In genomic region chr1:85015826-85016225, GRCh38 we compare ENCODE assay signal across 19 cellular contexts. TPM values are rescaled to one million over a fixed set of nuclear protein-coding genes. Genes with fewer than 3 reads are reported as not detected.
DNase-seq lines count a peak whose midpoint lies in the region; ATAC-seq and TF ChIP-seq lines count a peak whose summit lies in the region.
"Had no signal": no experiment of that assay in that cellular context is flagged by ENCODE, and none has a peak within 500 bp of the region (broad histone marks: within the 10 kb centered on the region; RNA-seq: fewer than 3 reads in every experiment).

No MANE protein-coding gene starts in this region.

- no peak for TF ChIP-seq POLR2A in suprapubic skin (IDR thresholded peaks at IDR 0.05)

- no peaks in the 10 kb centered on the region for H3K27me3 Mint-ChIP-seq in stimulated activated memory B cell treated with anti-CD40 and anti-IgM and Interleukin-4, amounts not matched to agents 10 μg/mL and 1 μg/mL and 100 μg/mL, for 72 hours
- peaks cover 3 to 7% of the 10 kb centered on the region in 2 donors for H3K27me3 Mint-ChIP-seq in T-cell
- H3K27me3 Mint-ChIP-seq: CD8-positive, alpha-beta memory T cell had no signal

- H3K4me1 Mint-ChIP-seq in stimulated activated memory B cell treated with anti-CD40 and anti-IgM and Interleukin-4, amounts not matched to agents 10 μg/mL and 1 μg/mL and 100 μg/mL, for 72 hours, result no peaks in the 10 kb centered on the region
- H3K4me1 Mint-ChIP-seq in T-cell, result peaks cover 0 to 8% (median 0%) of the 10 kb centered on the region in 3 donors
- H3K4me1 Mint-ChIP-seq: CD14-positive monocyte; CD4-positive, CD25-positive, alpha-beta regulatory T cell had no signal

- H3K4me3 Mint-ChIP-seq in stimulated activated memory B cell treated with anti-CD40 and anti-IgM and Interleukin-4, amounts not matched to agents 10 μg/mL and 1 μg/mL and 100 μg/mL, for 72 hours, result no peak overlapping the region
- no peak overlapping the region for H3K4me3 Mint-ChIP-seq in T-cell
- H3K4me3 Mint-ChIP-seq: CD14-positive monocyte; CD4-positive, CD25-positive, alpha-beta regulatory T cell had no signal

- no peak for ATAC-seq in stimulated activated memory B cell treated with anti-CD40 and anti-IgM and Interleukin-4, amounts not matched to agents 10 μg/mL and 1 μg/mL and 100 μg/mL, for 72 hours
- no peak for ATAC-seq in T-cell (replicated peaks in 1 of 4)

- DNase-seq in foreskin melanocyte, result peak; percentile 82
- peak; percentile 34 for DNase-seq in myocyte (ENCODE audit: low read depth)
- DNase-seq in suprapubic skin (ENCODE audit: low spot score in 2 of 2), result no peak
- no peak for DNase-seq in T-cell
- no peak for DNase-seq in COLO668 (lab: John Stamatoyannopoulos, UW; ENCODE audit: unreplicated experiment)
- DNase-seq: 8988T; ACHN; BE2C; C1 segment of cervical spinal cord; Caco-2; Calu3; CD4-positive, alpha-beta memory T cell; CD4-positive, CD25-positive, alpha-beta regulatory T cell; CD8-positive, alpha-beta memory T cell; DMS79 treated with DMSO at 0.1 percent for 48 hours; GF-D8 had no signal

- no peaks in the 10 kb centered on the region for H3K9me3 Mint-ChIP-seq in stimulated activated memory B cell treated with anti-CD40 and anti-IgM and Interleukin-4, amounts not matched to agents 10 μg/mL and 1 μg/mL and 100 μg/mL, for 72 hours
- H3K9me3 Mint-ChIP-seq in T-cell, result no peaks in the 10 kb centered on the region

- H3K9me3 ChIP-seq in suprapubic skin, result no peaks in the 10 kb centered on the region
- H3K9me3 ChIP-seq: BE2C, BLaER1, Caco-2 had no signal

- POLR2A ChIA-PET in T-cell (lab: Charles Lee), result no interaction called here

- no peaks in the 10 kb centered on the region for H3K27me3 ChIP-seq in suprapubic skin
- H3K27me3 ChIP-seq: BE2C, BLaER1 had no signal

- no peak for TF ChIP-seq CTCF in suprapubic skin (IDR thresholded peaks at IDR 0.05)

- H3K27ac ChIP-seq in suprapubic skin, result no peak overlapping the region
- H3K27ac ChIP-seq: BLaER1 had no signal

- WGBS in suprapubic skin, result 90% methylated on average over 1 of the region's 1 CpG

- peak overlapping the region; percentile 25 for H3K27ac Mint-ChIP-seq in stimulated activated memory B cell treated with anti-CD40 and anti-IgM and Interleukin-4, amounts not matched to agents 10 μg/mL and 1 μg/mL and 100 μg/mL, for 72 hours
- no peak overlapping the region for H3K27ac Mint-ChIP-seq in T-cell
- H3K27ac Mint-ChIP-seq: CD14-positive monocyte; CD4-positive, alpha-beta memory T cell; CD4-positive, CD25-positive, alpha-beta regulatory T cell had no signal

- CTCF ChIA-PET in T-cell (lab: Charles Lee), result interaction anchor here in 1 of 2 donors (1.4 kb wide), 1 partner anchor 12 kb away, joined by 3 read pairs; no protein-coding TSS in a partner anchor

- H3K4me3 ChIP-seq in suprapubic skin, result no peak overlapping the region
- H3K4me3 ChIP-seq: BLaER1 had no signal

- H3K4me1 ChIP-seq in suprapubic skin, result no peaks in the 10 kb centered on the region
- H3K4me1 ChIP-seq: BE2C, BLaER1, Caco-2 had no signal

- H3K36me3 ChIP-seq in suprapubic skin, result no peaks in the 10 kb centered on the region
- H3K36me3 ChIP-seq: BE2C, BLaER1 had no signal

- peaks cover 6% of the 10 kb centered on the region for H3K36me3 Mint-ChIP-seq in stimulated activated memory B cell treated with anti-CD40 and anti-IgM and Interleukin-4, amounts not matched to agents 10 μg/mL and 1 μg/mL and 100 μg/mL, for 72 hours
- peaks cover 3% of the 10 kb centered on the region for H3K36me3 Mint-ChIP-seq in T-cell
- H3K36me3 Mint-ChIP-seq: CD14-positive monocyte; CD4-positive, alpha-beta memory T cell; CD4-positive, CD25-positive, alpha-beta regulatory T cell had no signal

- no peak for TF ChIP-seq EP300 in suprapubic skin (IDR thresholded peaks at IDR 0.05)

RNA-seq across cellular contexts. Expression of gene MCOLN2, which starts 18.9 kb away (rescaled TPM):
- total RNA-seq in myocyte, result 0.48 TPM in 1 of 2 replicates, not detected in the other
- 0.05 TPM for polyA plus RNA-seq in myocyte (2012)
- 1 to 10 TPM in 3 of 4 donors, under 1 TPM in 1; 0.72 to 9.8 (median 2.7) TPM for total RNA-seq in suprapubic skin
- 10 to 100 TPM in 4 of 5 donors, 1 to 10 TPM in 1; 7.6 to 19.3 (median 15.8) TPM for total RNA-seq in T-cell
- total RNA-seq: Caco-2 had no signal

RNA-seq across cellular contexts. Expression of gene MCOLN3, which starts 32.5 kb away (rescaled TPM):
- total RNA-seq in myocyte, result 2.9 and 3.0 TPM in 2 replicates
- polyA plus RNA-seq in myocyte (2012), result 0.28 TPM
- total RNA-seq in suprapubic skin, result 10 to 100 TPM in 1 of 4 donors, 1 to 10 TPM in 3; 2.0 to 10.7 (median 6.1) TPM
- 1 to 10 TPM; 2.1 to 7.2 (median 2.8) TPM for total RNA-seq in T-cell
- total RNA-seq: CD4-positive, CD25-positive, alpha-beta regulatory T cell had no signal
- polyA plus RNA-seq: CD14-positive monocyte had no signal

Comparison
In these comparisons a context has a peak if more than half of its experiments do, and no peak if none do; other contexts are left out.
1. DNase-seq: peak in foreskin melanocyte (single experiment) and myocyte (single experiment); none in suprapubic skin (0 of 2), T-cell (0 of 34) and COLO668 (single experiment).